15 cellular contexts compared by ENCODE assay signal in genomic region chr5:43155394-43156096, GRCh38. TPM values are rescaled to one million over a fixed set of nuclear protein-coding genes. Genes with fewer than 3 reads are reported as not detected.
DNase-seq lines count a peak whose midpoint lies in the region; ATAC-seq and TF ChIP-seq lines count a peak whose summit lies in the region.
"Had no signal": no experiment of that assay in that cellular context is flagged by ENCODE, and none has a peak within 500 bp of the region (broad histone marks: within the 10 kb centered on the region; RNA-seq: fewer than 3 reads in every experiment).

No MANE protein-coding gene starts in this region.

- ATAC-seq in natural killer cell: no peak
- ATAC-seq in natural killer cell treated with Interleukin-12 subunit alpha and Interleukin-12 subunit beta and Interleukin-15 and Interleukin-18, amount 100 ng/mL, for 72 hours: no peak
- no peak for ATAC-seq in GM19455 (IDR thresholded peaks at IDR 0.05; ENCODE audit: unreplicated experiment)
- ATAC-seq in GM21367 (IDR thresholded peaks at IDR 0.05; ENCODE audit: unreplicated experiment): no peak
- no peak for ATAC-seq in GM19328 (IDR thresholded peaks at IDR 0.05; ENCODE audit: unreplicated experiment)

- H3K9me3 Mint-ChIP-seq in natural killer cell: no peaks in the 10 kb centered on the region
- no peaks in the 10 kb centered on the region for H3K9me3 Mint-ChIP-seq in natural killer cell treated with Interleukin-12 subunit alpha and Interleukin-12 subunit beta and Interleukin-15 and Interleukin-18, amount 100 ng/mL, for 72 hours

- no peak overlapping the region for H3K4me3 Mint-ChIP-seq in natural killer cell
- H3K4me3 Mint-ChIP-seq in natural killer cell treated with Interleukin-12 subunit alpha and Interleukin-12 subunit beta and Interleukin-15 and Interleukin-18, amount 100 ng/mL, for 72 hours: no peak overlapping the region

- no peak for TF ChIP-seq CTCF in natural killer cell (IDR thresholded peaks at IDR 0.05)

- DNase-seq in natural killer cell (no peak), iPS-NIHi11 (ENCODE audit: low spot score) (peak; percentile 21)
- DNase-seq in natural killer cell treated with Interleukin-12 subunit alpha and Interleukin-12 subunit beta and Interleukin-15 and Interleukin-18, amount 100 ng/mL, for 72 hours (ENCODE audit: low spot score): no peak
- DNase-seq: COR-L47, DMS153, MV-4-11, NCI-H1436, NCI-H2029 treated with DMSO at 0.1 percent for 48 hours, NCI-H510A, SHP77 had no signal

- H3K27me3 Mint-ChIP-seq in natural killer cell (ENCODE audit: low read depth in 2 of 2): no peaks in the 10 kb centered on the region
- H3K27me3 Mint-ChIP-seq in natural killer cell treated with Interleukin-12 subunit alpha and Interleukin-12 subunit beta and Interleukin-15 and Interleukin-18, amount 100 ng/mL, for 72 hours: no peaks in the 10 kb centered on the region

- H3K9me3 ChIP-seq in KOPT-K1 (ENCODE audit: insufficient read depth, low read length, poor library complexity, severe bottlenecking): no peaks in the 10 kb centered on the region
- H3K9me3 ChIP-seq: BLaER1 had no signal

- H3K27ac ChIP-seq in KOPT-K1 (ENCODE audit: low read depth, low read length, poor library complexity, severe bottlenecking): peak overlapping the region; percentile 6
- H3K27ac ChIP-seq: BLaER1 had no signal

- peaks cover 87% of the 10 kb centered on the region for H3K36me3 ChIP-seq in KOPT-K1 (ENCODE audit: insufficient read depth, low read length)

- no peaks in the 10 kb centered on the region for H3K36me3 Mint-ChIP-seq in natural killer cell
- H3K36me3 Mint-ChIP-seq in natural killer cell treated with Interleukin-12 subunit alpha and Interleukin-12 subunit beta and Interleukin-15 and Interleukin-18, amount 100 ng/mL, for 72 hours: no peaks in the 10 kb centered on the region

- H3K4me1 Mint-ChIP-seq in natural killer cell: peaks cover 12 to 27% of the 10 kb centered on the region in 2 donors
- peaks cover 13 to 26% of the 10 kb centered on the region in 2 donors for H3K4me1 Mint-ChIP-seq in natural killer cell treated with Interleukin-12 subunit alpha and Interleukin-12 subunit beta and Interleukin-15 and Interleukin-18, amount 100 ng/mL, for 72 hours (ENCODE audit: low read depth in 2 of 2)

- H3K27ac Mint-ChIP-seq in natural killer cell: peak overlapping the region; percentile 60 to 64
- no peak overlapping the region for H3K27ac Mint-ChIP-seq in natural killer cell treated with Interleukin-12 subunit alpha and Interleukin-12 subunit beta and Interleukin-15 and Interleukin-18, amount 100 ng/mL, for 72 hours

- intact Hi-C loops in natural killer cell (cut with micrococcal nuclease): no loop called here

RNA-seq across cellular contexts. Expression of gene ZNF131, which starts 34.8 kb away (rescaled TPM):
- total RNA-seq in natural killer cell: 10 to 100 TPM; 69.0 to 84.0 (median 83.5) TPM
- total RNA-seq in natural killer cell treated with Interleukin-12 subunit alpha and Interleukin-12 subunit beta and Interleukin-15 and Interleukin-18, amount 100 ng/mL, for 72 hours: 10 to 100 TPM; 39.5 to 59.9 TPM

RNA-seq across cellular contexts. Expression of gene NIM1K, which starts 36.5 kb away (rescaled TPM):
- total RNA-seq in natural killer cell: under 1 TPM; 0.28 to 0.40 (median 0.36) TPM
- 1 to 10 TPM; 2.5 to 2.9 TPM for total RNA-seq in natural killer cell treated with Interleukin-12 subunit alpha and Interleukin-12 subunit beta and Interleukin-15 and Interleukin-18, amount 100 ng/mL, for 72 hours

Comparison
In these comparisons a context has a peak if more than half of its experiments do, and no peak if none do; other contexts are left out.
1. H3K27ac Mint-ChIP-seq: peak in natural killer cell (2 of 2); none in natural killer cell treated with Interleukin-12 subunit alpha and Interleukin-12 subunit beta and Interleukin-15 and Interleukin-18, amount 100 ng/mL, for 72 hours (0 of 2).